Comparison of ENCODE assay signal across 17 cellular contexts in genomic region chr1:234825498-234826176, GRCh38.
"Had no signal": no experiment of that assay in that cellular context is flagged by ENCODE, and none has a peak within 500 bp of the region (broad histone marks: within the 10 kb centered on the region; RNA-seq: fewer than 3 reads in every experiment).

No MANE protein-coding gene starts in this region.

- DNase-seq: activated B cell treated with CpG ODN at 0.5 μM for 24 hours; activated CD4-positive, alpha-beta T cell treated with anti-CD3 and anti-CD28 coated beads for 48 hours; activated CD8-positive, alpha-beta T cell treated with anti-CD3 and anti-CD28 coated beads for 36 hours; activated effector memory CD4-positive, alpha-beta T cell treated with anti-CD3 and anti-CD28 coated beads, Interleukin-2, amount 50 U/mL, for 16 hours; activated T-cell treated with anti-CD3 and anti-CD28 coated beads, Interleukin-2, amount 50 U/mL, for 4 hours; heart right ventricle; left cardiac atrium; naive thymus-derived CD8-positive, alpha-beta T cell; pancreas; stimulated activated CD4-positive, alpha-beta T cell treated with anti-CD3 and anti-CD28 coated beads, Interleukin-2, amount 100 ng/mL, for 48 hours; stimulated activated naive B cell treated with anti-CD40 and anti-IgM and Interleukin-4, amounts not matched to agents 10 μg/mL and 1 μg/mL and 100 μg/mL, for 72 hours; substantia nigra; T-helper 17 cell had no signal

- H3K4me1 ChIP-seq: heart right ventricle, tibial nerve had no signal

- H3K27ac Mint-ChIP-seq: activated CD8-positive, alpha-beta T cell treated with anti-CD3 and anti-CD28 coated beads for 36 hours; activated naive CD4-positive, alpha-beta T cell treated with anti-CD3 and anti-CD28 coated beads, Interleukin-2, amount 50 U/mL, for 72 hours; T-helper 17 cell had no signal

- H3K4me1 Mint-ChIP-seq: activated B cell treated with CpG ODN at 0.5 μM for 24 hours had no signal

- H3K4me3 Mint-ChIP-seq: activated B cell treated with CpG ODN at 0.5 μM for 24 hours; activated CD8-positive, alpha-beta T cell treated with anti-CD3 and anti-CD28 coated beads for 36 hours; activated T-cell treated with anti-CD3 and anti-CD28 coated beads, Interleukin-2, amount 50 U/mL, for 4 hours; naive thymus-derived CD8-positive, alpha-beta T cell; stimulated activated naive B cell treated with anti-CD40 and anti-IgM and Interleukin-4, amounts not matched to agents 10 μg/mL and 1 μg/mL and 100 μg/mL, for 72 hours; T-helper 17 cell had no signal

- H3K27ac ChIP-seq: cardiac muscle cell, heart right ventricle, pancreas, tibial nerve had no signal

- ATAC-seq: activated CD8-positive, alpha-beta T cell treated with anti-CD3 and anti-CD28 coated beads for 36 hours; activated naive CD4-positive, alpha-beta T cell treated with anti-CD3 and anti-CD28 coated beads, Interleukin-2, amount 50 U/mL, for 72 hours; activated T-cell treated with anti-CD3 and anti-CD28 coated beads, Interleukin-2, amount 50 U/mL, for 4 hours; heart right ventricle; left cardiac atrium; naive thymus-derived CD8-positive, alpha-beta T cell; stimulated activated naive B cell treated with anti-CD40 and anti-IgM and Interleukin-4, amounts not matched to agents 10 μg/mL and 1 μg/mL and 100 μg/mL, for 72 hours; T-helper 17 cell had no signal

- H3K27me3 Mint-ChIP-seq: activated CD8-positive, alpha-beta T cell treated with anti-CD3 and anti-CD28 coated beads for 36 hours; naive thymus-derived CD8-positive, alpha-beta T cell; stimulated activated naive B cell treated with anti-CD40 and anti-IgM and Interleukin-4, amounts not matched to agents 10 μg/mL and 1 μg/mL and 100 μg/mL, for 72 hours; T-helper 17 cell had no signal

- H3K9me3 ChIP-seq: heart right ventricle, pancreas, tibial nerve had no signal

- H3K36me3 ChIP-seq: cardiac muscle cell, heart right ventricle, pancreas, tibial nerve had no signal

- H3K27me3 ChIP-seq: cardiac muscle cell, heart right ventricle, pancreas, tibial nerve had no signal

- H3K36me3 Mint-ChIP-seq: naive thymus-derived CD8-positive, alpha-beta T cell; stimulated activated naive B cell treated with anti-CD40 and anti-IgM and Interleukin-4, amounts not matched to agents 10 μg/mL and 1 μg/mL and 100 μg/mL, for 72 hours had no signal

- H3K4me3 ChIP-seq: cardiac muscle cell, heart right ventricle, lung, pancreas, tibial nerve had no signal

- H3K9me3 Mint-ChIP-seq: activated B cell treated with CpG ODN at 0.5 μM for 24 hours; activated CD8-positive, alpha-beta T cell treated with anti-CD3 and anti-CD28 coated beads for 36 hours; activated T-cell treated with anti-CD3 and anti-CD28 coated beads, Interleukin-2, amount 50 U/mL, for 4 hours; naive thymus-derived CD8-positive, alpha-beta T cell; stimulated activated naive B cell treated with anti-CD40 and anti-IgM and Interleukin-4, amounts not matched to agents 10 μg/mL and 1 μg/mL and 100 μg/mL, for 72 hours had no signal
